In genomic region chr1:32695098-32695904, GRCh38 we compare ENCODE assay signal across 1 cellular context.
TF ChIP-seq lines count a peak whose summit lies in the region.

No MANE protein-coding gene starts in this region.

TF ChIP-seq in K562, 482 proteins besides CTCF, POLR2A, EP300 and RAD21 (continues in another document):
- peak; percentile 36 for TF ChIP-seq ZNF592 (IDR thresholded peaks at IDR 0.05)
- TF ChIP-seq CREB3 (tag; conservative IDR thresholded peaks at IDR 0.05; ENCODE audit: low read depth): 0 out of 2 replicates have a peak, but pooled peaks have one; percentile 47
- peak; percentile 41; the same call in 1 of the 2 replicates for TF ChIP-seq GTF2E2 (tag; IDR thresholded peaks at IDR 0.05)
- TF ChIP-seq SMARCE1 (IDR thresholded peaks at IDR 0.05): peak; percentile 21; the same call in 1 of the 2 replicates
- TF ChIP-seq CBFA2T3 (IDR thresholded peaks at IDR 0.05): no peak
- TF ChIP-seq RBM14 (IDR thresholded peaks at IDR 0.05; ENCODE audit: borderline replicate concordance, insufficient read depth, low read depth, low read length): no peak
- TF ChIP-seq NCOA4 (IDR thresholded peaks at IDR 0.05; ENCODE audit: partially characterized antibody): no peak
- no peak for TF ChIP-seq SMAD2 (IDR thresholded peaks at IDR 0.05; ENCODE audit: low read depth, low read length)
- TF ChIP-seq E2F3 (CRISPR knock-in tag; IDR thresholded peaks at IDR 0.05): no peak
- no peak for TF ChIP-seq JUND (IDR thresholded peaks at IDR 0.05; ENCODE audit: borderline replicate concordance, low read depth, low read length)
- TF ChIP-seq JUND (tag; IDR thresholded peaks at IDR 0.05; ENCODE audit: borderline replicate concordance, low read depth, low read length): peak; percentile 32; the same call in 1 of the 3 replicates
- no peak for TF ChIP-seq ZNF77 (CRISPR knock-in tag; IDR thresholded peaks at IDR 0.05)
- no peak for TF ChIP-seq ATF1 (CRISPR knock-in tag; IDR thresholded peaks at IDR 0.05)
- TF ChIP-seq ATF1 (tag; IDR thresholded peaks at IDR 0.05): no peak
- 0 out of 2 replicates have a peak, but pooled peaks have one; percentile 31 for TF ChIP-seq CREM (IDR thresholded peaks at IDR 0.05; ENCODE audit: low read depth)
- TF ChIP-seq ZNF431 (CRISPR knock-in tag; IDR thresholded peaks at IDR 0.05): no peak
- no peak for TF ChIP-seq NFXL1 (CRISPR knock-in tag; IDR thresholded peaks at IDR 0.05)
- TF ChIP-seq EHMT2 (IDR thresholded peaks at IDR 0.05): no peak
- no peak for TF ChIP-seq ARNT (IDR thresholded peaks at IDR 0.05)
- TF ChIP-seq ZNF511 (CRISPR knock-in tag; IDR thresholded peaks at IDR 0.05): no peak
- TF ChIP-seq IRF9 (tag; IDR thresholded peaks at IDR 0.05): no peak
- no peak for TF ChIP-seq CGGBP1 (CRISPR knock-in tag; IDR thresholded peaks at IDR 0.05)
- no peak for TF ChIP-seq NFRKB (IDR thresholded peaks at IDR 0.05; ENCODE audit: low read depth)
- TF ChIP-seq HES1 (IDR thresholded peaks at IDR 0.05; ENCODE audit: low read depth): no peak
- no peak for TF ChIP-seq HINFP (tag; conservative IDR thresholded peaks at IDR 0.05; ENCODE audit: low read depth)
- no peak for TF ChIP-seq ZNF740 (CRISPR knock-in tag; IDR thresholded peaks at IDR 0.05)
- TF ChIP-seq ZNF740 (tag; IDR thresholded peaks at IDR 0.05): no peak
- no peak for TF ChIP-seq E2F8 (IDR thresholded peaks at IDR 0.05; ENCODE audit: low read depth, partially characterized antibody)
- TF ChIP-seq TAF1 (IDR thresholded peaks at IDR 0.05; ENCODE audit: control insufficient read depth, extremely low read depth, insufficient read depth, low read length, severe bottlenecking): peak; percentile 28
- peak; percentile 25 for TF ChIP-seq RBBP5 (IDR thresholded peaks at IDR 0.05; ENCODE audit: borderline replicate concordance, insufficient read depth, low read length, poor library complexity, severe bottlenecking)
- 0 out of 2 replicates have a peak, but pooled peaks have one; percentile 29 for TF ChIP-seq ARID1B (IDR thresholded peaks at IDR 0.05)
- peak; percentile 27; the same call in 1 of the 2 replicates for TF ChIP-seq ZNF316 (IDR thresholded peaks at IDR 0.05)
- no peak for TF ChIP-seq JUNB (CRISPR knock-in tag; conservative IDR thresholded peaks at IDR 0.05)
- no peak for TF ChIP-seq RNF2 (IDR thresholded peaks at IDR 0.05)
- no peak for TF ChIP-seq MCM5 (IDR thresholded peaks at IDR 0.05; ENCODE audit: low read depth)
- TF ChIP-seq KLF1 (tag; IDR thresholded peaks at IDR 0.05): 0 out of 2 replicates have a peak, but pooled peaks have one; percentile 34
- no peak for TF ChIP-seq ZC3H11A (IDR thresholded peaks at IDR 0.05; ENCODE audit: low read depth, low read length)
- no peak for TF ChIP-seq ATF2 (CRISPR knock-in tag; IDR thresholded peaks at IDR 0.05)
- TF ChIP-seq MCM3 (IDR thresholded peaks at IDR 0.05): no peak
- TF ChIP-seq NFIC (IDR thresholded peaks at IDR 0.05): peak; percentile 91
- no peak for TF ChIP-seq SLC30A9 (CRISPR knock-in tag; IDR thresholded peaks at IDR 0.05)
- TF ChIP-seq TSC22D4 (tag; IDR thresholded peaks at IDR 0.05): no peak
- TF ChIP-seq ELF1 (tag; IDR thresholded peaks at IDR 0.05): peak; percentile 86
- no peak for TF ChIP-seq ZBTB2 (IDR thresholded peaks at IDR 0.05)
- peak; percentile 85; the same call in 1 of the 2 replicates for TF ChIP-seq STAT6 (CRISPR knock-in tag; IDR thresholded peaks at IDR 0.05)
- peak; percentile 79 for TF ChIP-seq TFAP4 (CRISPR knock-in tag; IDR thresholded peaks at IDR 0.05; ENCODE audit: borderline replicate concordance)
